Comparison of ENCODE assay signal across 1 cellular context in the genomic region with DNA sequence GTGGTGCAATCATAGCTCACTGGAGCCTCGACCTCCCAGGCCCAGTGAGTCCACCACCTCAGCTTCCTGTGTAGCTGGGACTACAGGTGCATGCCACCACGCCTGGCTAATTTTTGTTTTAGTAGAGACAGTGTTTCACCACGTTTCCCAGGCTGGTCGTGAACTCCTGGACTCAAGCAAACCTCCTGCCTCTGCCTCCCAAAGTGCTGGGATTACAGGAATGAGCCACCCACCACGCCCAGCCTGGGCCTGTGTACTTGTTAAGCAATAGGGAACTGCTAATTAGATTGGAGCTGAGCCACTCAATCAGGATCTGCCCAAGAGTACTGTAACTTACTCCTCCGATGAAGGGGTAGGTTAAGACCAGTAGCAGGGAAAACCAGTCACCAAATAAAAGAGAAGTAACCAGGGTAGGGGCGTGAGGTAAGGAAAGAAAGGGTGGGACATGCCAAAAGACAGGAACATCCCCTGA.
TF ChIP-seq lines count a peak whose summit lies in the region.

No MANE protein-coding gene starts in this region.

TF ChIP-seq in H1, 55 proteins besides CTCF, POLR2A, EP300 and RAD21:
- TF ChIP-seq MAFK (IDR thresholded peaks at IDR 0.05; ENCODE audit: low read depth, low read length), result no peak
- TF ChIP-seq BACH1 (IDR thresholded peaks at IDR 0.05; ENCODE audit: low read length), result no peak
- TF ChIP-seq KDM5A (IDR thresholded peaks at IDR 0.05; ENCODE audit: low read length), result no peak
- TF ChIP-seq TAF7 (optimal IDR thresholded peaks at IDR 0.05; ENCODE audit: borderline replicate concordance, low read depth, low read length), result no peak
- no peak for TF ChIP-seq TEAD4 (IDR thresholded peaks at IDR 0.05; ENCODE audit: low read depth, low read length)
- TF ChIP-seq KDM1A (IDR thresholded peaks at IDR 0.05; ENCODE audit: borderline replicate concordance, low read length), result no peak
- TF ChIP-seq SUZ12 (IDR thresholded peaks at IDR 0.05; ENCODE audit: low read length), result no peak
- no peak for TF ChIP-seq EGR1 (IDR thresholded peaks at IDR 0.05; ENCODE audit: borderline replicate concordance, low read depth, low read length)
- no peak for TF ChIP-seq SIN3A (conservative IDR thresholded peaks at IDR 0.05 in 1 of 2, IDR thresholded peaks at IDR 0.05 in 1 of 2; ENCODE audit: low read depth in 1 of 2, low read length in 2 of 2)
TF ChIP-seq in H1: peak in this region for 0.
